Comparison of ENCODE assay signal across 1 cellular context in genomic region chr7:2331707-2332106, GRCh38.
TF ChIP-seq lines count a peak whose summit lies in the region.

No MANE protein-coding gene starts in this region.

TF ChIP-seq in K562, 482 proteins besides CTCF, POLR2A, EP300 and RAD21 (continued from another document and continues in another):
- TF ChIP-seq, protein P1, sequence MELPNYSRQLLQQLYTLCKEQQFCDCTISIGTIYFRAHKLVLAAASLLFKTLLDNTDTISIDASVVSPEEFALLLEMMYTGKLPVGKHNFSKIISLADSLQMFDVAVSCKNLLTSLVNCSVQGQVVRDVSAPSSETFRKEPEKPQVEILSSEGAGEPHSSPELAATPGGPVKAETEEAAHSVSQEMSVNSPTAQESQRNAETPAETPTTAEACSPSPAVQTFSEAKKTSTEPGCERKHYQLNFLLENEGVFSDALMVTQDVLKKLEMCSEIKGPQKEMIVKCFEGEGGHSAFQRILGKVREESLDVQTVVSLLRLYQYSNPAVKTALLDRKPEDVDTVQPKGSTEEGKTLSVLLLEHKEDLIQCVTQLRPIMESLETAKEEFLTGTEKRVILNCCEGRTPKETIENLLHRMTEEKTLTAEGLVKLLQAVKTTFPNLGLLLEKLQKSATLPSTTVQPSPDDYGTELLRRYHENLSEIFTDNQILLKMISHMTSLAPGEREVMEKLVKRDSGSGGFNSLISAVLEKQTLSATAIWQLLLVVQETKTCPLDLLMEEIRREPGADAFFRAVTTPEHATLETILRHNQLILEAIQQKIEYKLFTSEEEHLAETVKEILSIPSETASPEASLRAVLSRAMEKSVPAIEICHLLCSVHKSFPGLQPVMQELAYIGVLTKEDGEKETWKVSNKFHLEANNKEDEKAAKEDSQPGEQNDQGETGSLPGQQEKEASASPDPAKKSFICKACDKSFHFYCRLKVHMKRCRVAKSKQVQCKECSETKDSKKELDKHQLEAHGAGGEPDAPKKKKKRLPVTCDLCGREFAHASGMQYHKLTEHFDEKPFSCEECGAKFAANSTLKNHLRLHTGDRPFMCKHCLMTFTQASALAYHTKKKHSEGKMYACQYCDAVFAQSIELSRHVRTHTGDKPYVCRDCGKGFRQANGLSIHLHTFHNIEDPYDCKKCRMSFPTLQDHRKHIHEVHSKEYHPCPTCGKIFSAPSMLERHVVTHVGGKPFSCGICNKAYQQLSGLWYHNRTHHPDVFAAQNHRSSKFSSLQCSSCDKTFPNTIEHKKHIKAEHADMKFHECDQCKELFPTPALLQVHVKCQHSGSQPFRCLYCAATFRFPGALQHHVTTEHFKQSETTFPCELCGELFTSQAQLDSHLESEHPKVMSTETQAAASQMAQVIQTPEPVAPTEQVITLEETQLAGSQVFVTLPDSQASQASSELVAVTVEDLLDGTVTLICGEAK (IDR thresholded peaks at IDR 0.05): peak; percentile 31; the same call in 1 of the 2 replicates
- TF ChIP-seq, protein P1 (CRISPR knock-in tag; IDR thresholded peaks at IDR 0.05): no peak
- TF ChIP-seq KLF1 (tag; IDR thresholded peaks at IDR 0.05) (no peak), DPF2 (IDR thresholded peaks at IDR 0.05) (peak; percentile 51; the same call in 1 of the 2 replicates), THRAP3 (IDR thresholded peaks at IDR 0.05; ENCODE audit: borderline replicate concordance) (no peak), SREBF1 (IDR thresholded peaks at IDR 0.05; ENCODE audit: borderline replicate concordance, low read depth, low read length) (peak; percentile 83; the same call in 1 of the 2 replicates), MAFG (tag; conservative IDR thresholded peaks at IDR 0.05) (peak; percentile 71), HCFC1 (IDR thresholded peaks at IDR 0.05; ENCODE audit: low read depth, low read length) (no peak), ZBTB5 (IDR thresholded peaks at IDR 0.05) (no peak), RUNX1 (IDR thresholded peaks at IDR 0.05; ENCODE audit: low read depth) (no peak), RBM15 (IDR thresholded peaks at IDR 0.05; ENCODE audit: insufficient read depth, low read length) (no peak), ZNF644 (tag; IDR thresholded peaks at IDR 0.05; ENCODE audit: low read depth) (no peak), ZZZ3 (IDR thresholded peaks at IDR 0.05) (no peak), SRF (CRISPR knock-in tag; IDR thresholded peaks at IDR 0.05) (no peak), LCOR (CRISPR knock-in tag; IDR thresholded peaks at IDR 0.05) (no peak), MAFF (IDR thresholded peaks at IDR 0.05; ENCODE audit: low read length) (peak; percentile 47; the same call in 1 of the 2 replicates), RCOR1 (IDR thresholded peaks at IDR 0.05; ENCODE audit: borderline replicate concordance in 1 of 2, low read depth in 2 of 2, low read length in 2 of 2) (peak in 1 of 2 experiments; percentile 52; a peak in 1 of 4 replicates), ZC3H8 (IDR thresholded peaks at IDR 0.05) (no peak), SMARCA4 (IDR thresholded peaks at IDR 0.05) (peak; percentile 55; the same call in 1 of the 2 replicates), LEF1 (IDR thresholded peaks at IDR 0.05) (no peak), BMI1 (IDR thresholded peaks at IDR 0.05; ENCODE audit: low read length) (no peak), ZNF347 (CRISPR knock-in tag; IDR thresholded peaks at IDR 0.05; ENCODE audit: low read depth) (no peak), ZNF778 (CRISPR knock-in tag; IDR thresholded peaks at IDR 0.05) (no peak), JUND (IDR thresholded peaks at IDR 0.05; ENCODE audit: borderline replicate concordance, low read depth, low read length) (peak; percentile 50; the same call in 1 of the 2 replicates), JUND (tag; IDR thresholded peaks at IDR 0.05; ENCODE audit: borderline replicate concordance, low read depth, low read length) (no peak), SIN3B (IDR thresholded peaks at IDR 0.05; ENCODE audit: low read depth) (no peak), ZNF407 (IDR thresholded peaks at IDR 0.05; ENCODE audit: low read depth) (no peak), NFE2 (IDR thresholded peaks at IDR 0.05; ENCODE audit: low read depth) (peak; percentile 89), MEF2D (tag; conservative IDR thresholded peaks at IDR 0.05; ENCODE audit: low read depth) (no peak), MYBL2 (IDR thresholded peaks at IDR 0.05; ENCODE audit: low read depth) (no peak), MYBL2 (CRISPR knock-in tag; IDR thresholded peaks at IDR 0.05; ENCODE audit: borderline replicate concordance) (no peak), SMARCE1 (IDR thresholded peaks at IDR 0.05) (0 out of 2 replicates have a peak, but pooled peaks have one; percentile 40), ADNP (tag; IDR thresholded peaks at IDR 0.05) (peak; percentile 96), TCF15 (CRISPR knock-in tag; IDR thresholded peaks at IDR 0.05) (no peak), ZNF583 (CRISPR knock-in tag; IDR thresholded peaks at IDR 0.05) (no peak), NCOA6 (IDR thresholded peaks at IDR 0.05) (no peak)
- TF ChIP-seq, protein P2, sequence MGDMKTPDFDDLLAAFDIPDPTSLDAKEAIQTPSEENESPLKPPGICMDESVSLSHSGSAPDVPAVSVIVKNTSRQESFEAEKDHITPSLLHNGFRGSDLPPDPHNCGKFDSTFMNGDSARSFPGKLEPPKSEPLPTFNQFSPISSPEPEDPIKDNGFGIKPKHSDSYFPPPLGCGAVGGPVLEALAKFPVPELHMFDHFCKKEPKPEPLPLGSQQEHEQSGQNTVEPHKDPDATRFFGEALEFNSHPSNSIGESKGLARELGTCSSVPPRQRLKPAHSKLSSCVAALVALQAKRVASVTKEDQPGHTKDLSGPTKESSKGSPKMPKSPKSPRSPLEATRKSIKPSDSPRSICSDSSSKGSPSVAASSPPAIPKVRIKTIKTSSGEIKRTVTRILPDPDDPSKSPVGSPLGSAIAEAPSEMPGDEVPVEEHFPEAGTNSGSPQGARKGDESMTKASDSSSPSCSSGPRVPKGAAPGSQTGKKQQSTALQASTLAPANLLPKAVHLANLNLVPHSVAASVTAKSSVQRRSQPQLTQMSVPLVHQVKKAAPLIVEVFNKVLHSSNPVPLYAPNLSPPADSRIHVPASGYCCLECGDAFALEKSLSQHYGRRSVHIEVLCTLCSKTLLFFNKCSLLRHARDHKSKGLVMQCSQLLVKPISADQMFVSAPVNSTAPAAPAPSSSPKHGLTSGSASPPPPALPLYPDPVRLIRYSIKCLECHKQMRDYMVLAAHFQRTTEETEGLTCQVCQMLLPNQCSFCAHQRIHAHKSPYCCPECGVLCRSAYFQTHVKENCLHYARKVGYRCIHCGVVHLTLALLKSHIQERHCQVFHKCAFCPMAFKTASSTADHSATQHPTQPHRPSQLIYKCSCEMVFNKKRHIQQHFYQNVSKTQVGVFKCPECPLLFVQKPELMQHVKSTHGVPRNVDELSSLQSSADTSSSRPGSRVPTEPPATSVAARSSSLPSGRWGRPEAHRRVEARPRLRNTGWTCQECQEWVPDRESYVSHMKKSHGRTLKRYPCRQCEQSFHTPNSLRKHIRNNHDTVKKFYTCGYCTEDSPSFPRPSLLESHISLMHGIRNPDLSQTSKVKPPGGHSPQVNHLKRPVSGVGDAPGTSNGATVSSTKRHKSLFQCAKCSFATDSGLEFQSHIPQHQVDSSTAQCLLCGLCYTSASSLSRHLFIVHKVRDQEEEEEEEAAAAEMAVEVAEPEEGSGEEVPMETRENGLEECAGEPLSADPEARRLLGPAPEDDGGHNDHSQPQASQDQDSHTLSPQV (IDR thresholded peaks at IDR 0.05): no peak
